In genomic region chr7:92641921-92642511, GRCh38 we compare ENCODE assay signal across 8 cellular contexts.
DNase-seq lines count a peak whose midpoint lies in the region; ATAC-seq and TF ChIP-seq lines count a peak whose summit lies in the region.

No MANE protein-coding gene starts in this region.

- TF ChIP-seq CTCF in AG10803 (conservative IDR thresholded peaks at IDR 0.05; ENCODE audit: low read length) (no peak), foreskin fibroblast (IDR thresholded peaks at IDR 0.05; ENCODE audit: low read depth, low read length) (no peak)

- ATAC-seq in GM19463 (IDR thresholded peaks at IDR 0.05; ENCODE audit: unreplicated experiment) (peak; percentile 82), HG03469 (IDR thresholded peaks at IDR 0.05; ENCODE audit: unreplicated experiment) (peak; percentile 76)

- H3K4me3 ChIP-seq in AG10803 (ENCODE audit: low read length) (no peak overlapping the region), foreskin fibroblast (ENCODE audit: low read depth in 1 of 2, low read length in 2 of 2) (no peak overlapping the region)

- DNase-seq in AG10803 (ENCODE audit: low read depth) (peak; percentile 45), foreskin fibroblast (peak; percentile 47 to 50), AG08396 (ENCODE audit: low spot score) (no peak), KG1 (lab: John Stamatoyannopoulos, UW) (no peak), COLO668 (lab: John Stamatoyannopoulos, UW; ENCODE audit: unreplicated experiment) (no peak)
- peak; percentile 44 to 45 for DNase-seq in activated CD4-positive, alpha-beta T cell treated with anti-CD3 and anti-CD28 coated beads, Interleukin-2, amount 50 U/mL, for 4 hours

Comparison
In these comparisons a context has a peak if more than half of its experiments do, and no peak if none do; other contexts are left out.
1. DNase-seq: peak in AG10803 (single experiment), activated CD4-positive, alpha-beta T cell treated with anti-CD3 and anti-CD28 coated beads, Interleukin-2, amount 50 U/mL, for 4 hours (2 of 2) and foreskin fibroblast (2 of 2); none in AG08396 (single experiment), KG1 (single experiment) and COLO668 (single experiment).